In genomic region chr10:124916585-124917167, GRCh38 we compare ENCODE assay signal across 8 cellular contexts. TPM values are rescaled to one million over a fixed set of nuclear protein-coding genes. Genes with fewer than 3 reads are reported as not detected.
A peak's percentile ranks its signal among the peaks of the same experiment; 100 is the strongest.
DNase-seq lines count a peak whose midpoint lies in the region; ATAC-seq and TF ChIP-seq lines count a peak whose summit lies in the region.

No MANE protein-coding gene starts in this region.

- H3K9me3 Mint-ChIP-seq in activated CD4-positive, alpha-beta T cell treated with anti-CD3 and anti-CD28 coated beads for 36 hours (ENCODE audit: low read depth) = no peaks in the 10 kb centered on the region

- peaks cover 39% of the 10 kb centered on the region for H3K4me1 Mint-ChIP-seq in activated CD4-positive, alpha-beta T cell treated with anti-CD3 and anti-CD28 coated beads for 36 hours

- peak overlapping the region; percentile 88 for H3K4me3 Mint-ChIP-seq in activated CD4-positive, alpha-beta T cell treated with anti-CD3 and anti-CD28 coated beads for 36 hours

- H3K27me3 Mint-ChIP-seq in activated CD4-positive, alpha-beta T cell treated with anti-CD3 and anti-CD28 coated beads for 36 hours = peaks cover under 1% of the 10 kb centered on the region

- CTCF ChIA-PET in activated CD4-positive, alpha-beta T cell treated with anti-CD3 and anti-CD28 coated beads for 36 hours (lab: Charles Lee) = no interaction called here

- TF ChIP-seq CTCF in choroid plexus epithelial cell (conservative IDR thresholded peaks at IDR 0.05; ENCODE audit: low read depth, low read length) = no peak

- intact Hi-C loops in activated CD4-positive, alpha-beta T cell treated with anti-CD3 and anti-CD28 coated beads for 36 hours (cut with DNase I, micrococcal nuclease) = loop anchor here (1.0 to 10.0 kb wide), 14 partner anchors 41 to 1764 kb away; partner anchors contain the start of genes ABRAXAS2 (in 2 of the 2), EDRF1 (in 2 of the 2), FAM53B (in 2 of the 2) and BCCIP (in 1 of the 2)

- ATAC-seq in HG03378 (IDR thresholded peaks at IDR 0.05; ENCODE audit: unreplicated experiment) = peak; percentile 82
- peak; percentile 95 for ATAC-seq in activated CD4-positive, alpha-beta T cell treated with anti-CD3 and anti-CD28 coated beads for 36 hours

- H3K27ac Mint-ChIP-seq in activated CD4-positive, alpha-beta T cell treated with anti-CD3 and anti-CD28 coated beads for 36 hours = peak overlapping the region; percentile 92

- H3K4me3 ChIP-seq in choroid plexus epithelial cell (ENCODE audit: low read depth, low read length) = peak overlapping the region; percentile 89

- DNase-seq in Ammon's horn (ENCODE audit: low spot score) = peak; percentile 98
- peak; percentile 94 for DNase-seq in NCI-H510A (lab: John Stamatoyannopoulos, UW)
- DNase-seq in activated CD4-positive, alpha-beta T cell treated with anti-CD3 and anti-CD28 coated beads for 36 hours = peak; percentile 99
- peak; percentile 97 for DNase-seq in choroid plexus epithelial cell (ENCODE audit: low read depth)
- peak; percentile 81 for DNase-seq in kidney glomerular epithelial cell (lab: John Stamatoyannopoulos, UW)
- DNase-seq in stimulated activated CD4-positive, alpha-beta T cell treated with anti-CD3 and anti-CD28 coated beads, Interleukin-15, amount 100 ng/mL, for 48 hours (ENCODE audit: low read depth in 2 of 2) = peak; percentile 93 to 94

- peaks cover 2% of the 10 kb centered on the region for H3K36me3 Mint-ChIP-seq in activated CD4-positive, alpha-beta T cell treated with anti-CD3 and anti-CD28 coated beads for 36 hours (ENCODE audit: low read depth)

- TF ChIP-seq POLR2A in GM19099 (IDR thresholded peaks at IDR 0.05; ENCODE audit: extremely low read depth, insufficient read length, low read depth) = peak; percentile 97

- POLR2A ChIA-PET in activated CD4-positive, alpha-beta T cell treated with anti-CD3 and anti-CD28 coated beads for 36 hours (lab: Charles Lee) = interaction anchor here (0.5 to 1.3 kb wide), 3 partner anchors 29 to 118 kb away, joined by 3 to 4 read pairs (median 3); partner anchors contain the start of gene ABRAXAS2

RNA-seq across cellular contexts. Expression of gene ZRANB1, which starts 25.2 kb away (rescaled TPM):
- total RNA-seq in activated CD4-positive, alpha-beta T cell treated with anti-CD3 and anti-CD28 coated beads for 36 hours = 10 to 100 TPM in 1 of 2 experiments, 1 to 10 TPM in 1; 8.4 to 10.4 TPM

Comparison
In these comparisons a context has a peak if more than half of its experiments do, and no peak if none do; other contexts are left out.
1. Peak in every context shown above with its lines: DNase-seq, ATAC-seq and H3K4me3 ChIP-seq.